In genomic region chr17:35433075-35433894, GRCh38 we compare ENCODE assay signal across 8 cellular contexts. TPM values are rescaled to one million over a fixed set of nuclear protein-coding genes. Genes with fewer than 3 reads are reported as not detected.
DNase-seq lines count a peak whose midpoint lies in the region; ATAC-seq and TF ChIP-seq lines count a peak whose summit lies in the region.

No MANE protein-coding gene starts in this region.

- H3K4me3 ChIP-seq in GM12865 (ENCODE audit: low read depth, low read length), result peak overlapping the region; percentile 93
- H3K4me3 ChIP-seq in dorsolateral prefrontal cortex, result peak overlapping the region; percentile 11 to 69 (median 52)
- H3K4me3 ChIP-seq in lower leg skin (ENCODE audit: low read depth, poor library complexity, severe bottlenecking), result peak overlapping the region; percentile 52

- intact Hi-C loops in dorsolateral prefrontal cortex (cut with DNase I), result no loop called here
- intact Hi-C loops in lower leg skin (cut with DNase I; ENCODE audit: low total_unique reads), result no loop called here

- ATAC-seq in GM21390 (IDR thresholded peaks at IDR 0.05; ENCODE audit: unreplicated experiment), result no peak

- peaks cover 0 to 72% (median 25%) of the 10 kb centered on the region in 45 donors for H3K27me3 ChIP-seq in dorsolateral prefrontal cortex

- DNase-seq in GM12865 (ENCODE audit: low read depth), result peak; percentile 89
- DNase-seq in KBM-7, result peak; percentile 31
- DNase-seq in activated CD4-positive, alpha-beta T cell treated with anti-CD3 and anti-CD28 coated beads, Interleukin-2, amount 50 U/mL, for 1 hour, result peak; percentile 50
- DNase-seq in dorsolateral prefrontal cortex, result no peak
- peak; percentile 84 to 91 for DNase-seq in lower leg skin (ENCODE audit: low spot score in 2 of 2)
- peak; percentile 47 to 63 (median 51) for DNase-seq in stimulated activated CD4-positive, alpha-beta T cell treated with anti-CD3 and anti-CD28 coated beads, TNF-alpha, amount 100 ng/mL, for 24 hours (ENCODE audit: low read depth in 3 of 3)
- DNase-seq in occipital lobe (lab: John Stamatoyannopoulos, UW), result no peak

- in situ Hi-C loops in KBM-7 (cut with MboI; ENCODE audit: low pct_unique_long_range_greater_than_20kb, low sequenced_read_pairs), result no loop called here

- H3K27ac ChIP-seq in dorsolateral prefrontal cortex, result peak overlapping the region in 46 of 59 donors; percentile 2 to 87 (median 68)

- no peak for TF ChIP-seq POLR2A in lower leg skin (IDR thresholded peaks at IDR 0.05)

- 9 to 11% methylated on average over 19 of the region's 19 CpGs for WGBS in lower leg skin, 2 donors

- TF ChIP-seq CTCF in GM12865 (IDR thresholded peaks at IDR 0.05; ENCODE audit: insufficient read depth, low read depth, low read length, missing control alignments) (no peak), dorsolateral prefrontal cortex (IDR thresholded peaks at IDR 0.05 in 54 of 56, conservative IDR thresholded peaks at IDR 0.05 in 2 of 56; ENCODE audit: low read depth in 1 of 56, partially characterized antibody in 56 of 56) (peak in 1 of 56 donors; percentile 27), lower leg skin (IDR thresholded peaks at IDR 0.05) (no peak)

RNA-seq across cellular contexts. Expression of gene SLFN12, which starts 1.0 kb away (rescaled TPM):
- 1 to 10 TPM in 116 of 120 experiments, under 1 TPM in 4; 0.80 to 6.9 (median 2.3) TPM for total RNA-seq in dorsolateral prefrontal cortex
- 1 to 10 TPM; 1.2 to 2.5 (median 1.9) TPM for total RNA-seq in lower leg skin
- 4.1 TPM for total RNA-seq in occipital lobe

RNA-seq across cellular contexts. Expression of gene SLFN13, which starts 15.3 kb away (rescaled TPM):
- 1 to 10 TPM in 101 of 120 experiments, under 1 TPM in 19; 0.39 to 5.6 (median 2.2) TPM for total RNA-seq in dorsolateral prefrontal cortex
- total RNA-seq in lower leg skin, result 1 to 10 TPM; 2.9 to 7.8 (median 5.1) TPM
- total RNA-seq in occipital lobe, result 0.31 TPM

RNA-seq across cellular contexts. Expression of gene SLFN11, which starts 59.9 kb away (rescaled TPM):
- total RNA-seq in dorsolateral prefrontal cortex, result 10 to 100 TPM in 43 of 120 experiments, 1 to 10 TPM in 77; 3.1 to 18.7 (median 8.5) TPM
- 10 to 100 TPM in 1 of 4 donors, 1 to 10 TPM in 3; 3.3 to 11.4 (median 7.0) TPM for total RNA-seq in lower leg skin
- 3.3 TPM for total RNA-seq in occipital lobe

Comparison
In these comparisons a context has a peak if more than half of its experiments do, and no peak if none do; other contexts are left out.
1. DNase-seq: peak in GM12865 (single experiment), KBM-7 (single experiment), activated CD4-positive, alpha-beta T cell treated with anti-CD3 and anti-CD28 coated beads, Interleukin-2, amount 50 U/mL, for 1 hour (single experiment), lower leg skin (2 of 2) and stimulated activated CD4-positive, alpha-beta T cell treated with anti-CD3 and anti-CD28 coated beads, TNF-alpha, amount 100 ng/mL, for 24 hours (3 of 3); none in dorsolateral prefrontal cortex (0 of 10) and occipital lobe (single experiment).
2. Peak in every context shown above with its lines, with median percentiles within 50 percentile points of each other: H3K4me3 ChIP-seq.